In genomic region chr16:77298638-77299360, GRCh38 we compare ENCODE assay signal across 10 cellular contexts.
A peak's percentile ranks its signal among the peaks of the same experiment; 100 is the strongest.
DNase-seq lines count a peak whose midpoint lies in the region; ATAC-seq and TF ChIP-seq lines count a peak whose summit lies in the region.
"Had no signal": no experiment of that assay in that cellular context is flagged by ENCODE, and none has a peak within 500 bp of the region (broad histone marks: within the 10 kb centered on the region; RNA-seq: fewer than 3 reads in every experiment).

No MANE protein-coding gene starts in this region.

- H3K9me3 Mint-ChIP-seq in type B pancreatic cell = no peaks in the 10 kb centered on the region

- TF ChIP-seq CTCF in HFF-Myc (IDR thresholded peaks at IDR 0.05; ENCODE audit: low read depth, low read length, missing control alignments) (no peak), RWPE1 (conservative IDR thresholded peaks at IDR 0.05; ENCODE audit: low read depth) (no peak), fibroblast of villous mesenchyme (IDR thresholded peaks at IDR 0.05; ENCODE audit: insufficient read depth, low read depth, low read length) (no peak), type B pancreatic cell (conservative IDR thresholded peaks at IDR 0.05) (no peak)

- H3K4me1 Mint-ChIP-seq in type B pancreatic cell (ENCODE audit: unreplicated experiment) = peaks cover 20% of the 10 kb centered on the region

- H3K27me3 Mint-ChIP-seq in type B pancreatic cell = peaks cover 8% of the 10 kb centered on the region

- H3K27ac Mint-ChIP-seq in type B pancreatic cell = peak overlapping the region; percentile 83

- POLR2A ChIA-PET in RWPE1 (lab: Yijun Ruan, JAX; ENCODE audit: low non-redundant PET) = no interaction called here

- H3K4me3 ChIP-seq in HFF-Myc (replicated peaks; ENCODE audit: low read depth, low read length) (no peak overlapping the region), fibroblast of villous mesenchyme (ENCODE audit: low read depth, low read length) (no peak overlapping the region)
- H3K4me3 ChIP-seq: sigmoid colon, stomach had no signal

- no peaks in the 10 kb centered on the region for H3K36me3 Mint-ChIP-seq in type B pancreatic cell

- H3K27ac ChIP-seq in RWPE1 = peak overlapping the region; percentile 30; the same call in 1 of the 2 replicates
- H3K27ac ChIP-seq: sigmoid colon, stomach had no signal

- DNase-seq in HFF-Myc (ENCODE audit: extremely low read depth, low read depth) = peak; percentile 53
- DNase-seq in RWPE1 (ENCODE audit: low spot score) = peak; percentile 63
- DNase-seq in fibroblast of villous mesenchyme (ENCODE audit: low read depth) = peak; percentile 92
- no peak for DNase-seq in type B pancreatic cell (ENCODE audit: extremely low spot score, unreplicated experiment)
- no peak for DNase-seq in T-helper 1 cell
- DNase-seq in HuH-7.5 (ENCODE audit: low spot score) = no peak
- DNase-seq: activated CD4-positive, alpha-beta T cell treated with anti-CD3 and anti-CD28 coated beads for 1 hour; sigmoid colon; stomach had no signal

- no peak for ATAC-seq in GM18873 (IDR thresholded peaks at IDR 0.05; ENCODE audit: low FRiP score, unreplicated experiment)

- no peak overlapping the region for H3K4me3 Mint-ChIP-seq in type B pancreatic cell

- CTCF ChIA-PET in RWPE1 (lab: Yijun Ruan, JAX) = no interaction called here

Comparison
In these comparisons a context has a peak if more than half of its experiments do, and no peak if none do; other contexts are left out.
1. DNase-seq: peak in HFF-Myc (single experiment), RWPE1 (single experiment) and fibroblast of villous mesenchyme (single experiment); none in type B pancreatic cell (single experiment), T-helper 1 cell (0 of 5) and HuH-7.5 (single experiment).